Comparison of ENCODE assay signal across 22 cellular contexts in the genomic region with DNA sequence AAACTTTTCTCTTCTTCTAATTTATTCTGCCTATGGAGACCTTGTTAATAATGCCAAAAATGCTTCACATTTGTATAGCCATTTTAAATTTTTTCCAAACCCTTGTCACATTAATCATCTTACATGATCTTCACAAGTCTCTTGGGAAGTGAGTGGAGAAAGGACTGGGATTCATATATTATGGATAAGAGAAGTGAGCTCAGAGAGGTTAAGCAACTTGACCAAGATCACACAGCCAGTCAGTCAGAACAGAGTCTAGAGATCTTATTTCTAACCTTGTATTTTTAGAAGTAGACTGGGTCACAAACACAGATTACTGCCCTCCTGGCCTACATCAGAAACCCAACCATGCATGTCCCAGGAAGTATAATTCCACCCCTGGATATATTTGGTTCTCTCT.
"Had no signal": no experiment of that assay in that cellular context is flagged by ENCODE, and none has a peak within 500 bp of the region (broad histone marks: within the 10 kb centered on the region; RNA-seq: fewer than 3 reads in every experiment).

No MANE protein-coding gene starts in this region.

- DNase-seq: Karpas-422, KG1, MG63, NCI-H1092, NCI-H1105 treated with DMSO at 0.1 percent for 48 hours, NCI-H1417 treated with DMSO at 0.1 percent for 48 hours, NCI-H187, NCI-H2029, NCI-H2081 treated with DMSO at 0.1 percent for 48 hours, NCI-H2171, NCI-H226, NCI-H446, NCI-H510A, NCI-H524 treated with DMSO at 0.1 percent for 48 hours, NCI-H69, NCI-H774, Right ventricle myocardium superior, RPMI8226, SIG-M5 had no signal

- H3K4me3 ChIP-seq: MG63, SJSA1, SK-N-MC had no signal

- H3K27me3 ChIP-seq: MG63, SJSA1 had no signal

- H3K27ac ChIP-seq: SJSA1, SK-N-MC had no signal

- H3K36me3 ChIP-seq: MG63, SJSA1 had no signal

- H3K9me3 ChIP-seq: SJSA1 had no signal

- FAIRE-seq: RCC 7860 had no signal
